28 cellular contexts compared by ENCODE assay signal in the genomic region with DNA sequence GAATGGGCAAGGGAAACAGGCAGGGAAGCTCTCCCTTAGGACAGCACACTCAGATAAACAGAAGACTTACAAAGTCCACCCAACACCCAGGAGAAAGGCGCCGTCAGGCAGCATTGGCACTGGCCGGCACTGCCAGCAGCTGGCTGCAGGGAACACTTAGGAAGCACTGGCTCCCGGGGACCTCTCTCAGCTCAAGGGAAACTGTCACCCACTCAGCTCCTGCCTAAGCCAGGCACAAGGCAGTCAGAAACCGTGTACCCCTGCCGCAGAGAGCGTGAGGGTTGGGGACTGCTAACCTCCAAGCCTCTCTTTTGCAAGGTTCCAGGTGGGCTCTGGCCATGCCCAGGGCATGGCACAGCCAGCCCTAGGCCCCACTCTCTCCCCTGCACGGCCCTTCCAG.
A peak's percentile ranks its signal among the peaks of the same experiment; 100 is the strongest.
DNase-seq lines count a peak whose midpoint lies in the region; ATAC-seq and TF ChIP-seq lines count a peak whose summit lies in the region.
"Had no signal": no experiment of that assay in that cellular context is flagged by ENCODE, and none has a peak within 500 bp of the region (broad histone marks: within the 10 kb centered on the region; RNA-seq: fewer than 3 reads in every experiment).

No MANE protein-coding gene starts in this region.

- H3K27me3 ChIP-seq in transverse colon (no peaks in the 10 kb centered on the region), PC-3 (ENCODE audit: low read length) (no peaks in the 10 kb centered on the region)
- H3K27me3 ChIP-seq: SJCRH30, tibial nerve had no signal

- H3K79me2 ChIP-seq in PC-3 (ENCODE audit: low read length): no peaks in the 10 kb centered on the region

- ATAC-seq in activated naive CD8-positive, alpha-beta T cell treated with anti-CD3 and anti-CD28 coated beads, Interleukin-2, amount 10 ng/mL, durations not matched to agents 7 days and 5 days (ENCODE audit: low read depth): no peak
- ATAC-seq in left lobe of liver (peak; percentile 75), PC-3 (no peak)
- ATAC-seq in stimulated activated memory B cell treated with anti-CD40 and anti-IgM and Interleukin-4, amounts not matched to agents 10 μg/mL and 1 μg/mL and 100 μg/mL, for 72 hours: peak; percentile 20
- ATAC-seq: esophagus mucosa; left ventricle myocardium superior; naive thymus-derived CD4-positive, alpha-beta T cell; T-cell had no signal

- no TSS peak for BruUV-seq in PC-3 (replicated peaks; lab: Mats Ljungman, UMichigan)

- TF ChIP-seq CTCF in VCaP (conservative IDR thresholded peaks at IDR 0.05): no peak
- no peak for TF ChIP-seq CTCF in transverse colon (IDR thresholded peaks at IDR 0.05)
- no peak for TF ChIP-seq CTCF in PC-3 (conservative IDR thresholded peaks at IDR 0.05; ENCODE audit: low read depth, low read length)

- no peak for TF ChIP-seq EP300 in transverse colon (IDR thresholded peaks at IDR 0.05; ENCODE audit: low read depth)

- TF ChIP-seq POLR2A in transverse colon (IDR thresholded peaks at IDR 0.05): no peak

- H3K36me3 Mint-ChIP-seq in activated naive CD8-positive, alpha-beta T cell treated with anti-CD3 and anti-CD28 coated beads, Interleukin-2, amount 10 ng/mL, durations not matched to agents 7 days and 5 days: peaks cover 1% of the 10 kb centered on the region
- peaks cover 2% of the 10 kb centered on the region for H3K36me3 Mint-ChIP-seq in activated naive CD8-positive, alpha-beta T cell treated with anti-CD3 and anti-CD28 coated beads for 36 hours
- H3K36me3 Mint-ChIP-seq in stimulated activated memory B cell treated with anti-CD40 and anti-IgM and Interleukin-4, amounts not matched to agents 10 μg/mL and 1 μg/mL and 100 μg/mL, for 72 hours: peaks cover 65% of the 10 kb centered on the region

- POLR2A ChIA-PET in activated naive CD8-positive, alpha-beta T cell treated with anti-CD3 and anti-CD28 coated beads, Interleukin-2, amount 10 ng/mL, durations not matched to agents 7 days and 5 days (lab: Charles Lee): interaction anchor here (0.6 kb wide), 1 partner anchor 46 kb away, joined by 4 read pairs; no protein-coding TSS in a partner anchor
- POLR2A ChIA-PET in PC-3 (lab: Charles Lee; ENCODE audit: unreplicated experiment): no interaction called here

- peak overlapping the region; percentile 49; the same call in 1 of the 2 replicates for H3K27ac ChIP-seq in VCaP
- H3K27ac ChIP-seq in transverse colon: no peak overlapping the region
- no peak overlapping the region for H3K27ac ChIP-seq in PC-3 (ENCODE audit: low read length)
- H3K27ac ChIP-seq: SJCRH30, tibial nerve had no signal

- no peak overlapping the region for H3K9ac ChIP-seq in PC-3 (ENCODE audit: low read length)

- CTCF ChIA-PET in PC-3 (lab: Charles Lee): no interaction called here

- no peaks in the 10 kb centered on the region for H3K9me3 Mint-ChIP-seq in activated naive CD8-positive, alpha-beta T cell treated with anti-CD3 and anti-CD28 coated beads, Interleukin-2, amount 10 ng/mL, durations not matched to agents 7 days and 5 days
- H3K9me3 Mint-ChIP-seq in activated naive CD8-positive, alpha-beta T cell treated with anti-CD3 and anti-CD28 coated beads for 36 hours: no peaks in the 10 kb centered on the region
- no peaks in the 10 kb centered on the region for H3K9me3 Mint-ChIP-seq in stimulated activated memory B cell treated with anti-CD40 and anti-IgM and Interleukin-4, amounts not matched to agents 10 μg/mL and 1 μg/mL and 100 μg/mL, for 72 hours
- H3K9me3 Mint-ChIP-seq: activated B cell treated with CpG ODN at 0.5 μM for 24 hours; activated naive CD4-positive, alpha-beta T cell treated with anti-CD3 and anti-CD28 coated beads, Interleukin-2, amount 50 U/mL, for 24 hours; activated T-helper 2 cell treated with anti-CD3 and anti-CD28 coated beads, Interferon-gamma antibody, Interleukin-2, Interleukin-4, amounts not matched to agents 10 μg/mL and 5 μg/mL and 100 μg/mL, durations not matched to agents 14 hours and 24 hours and 36 hours; CD4-positive, alpha-beta T cell; HFFc6; mesothelial cell of epicardium; naive thymus-derived CD4-positive, alpha-beta T cell; T-cell had no signal

- intact Hi-C loops in transverse colon (cut with DNase I; ENCODE audit: low total_unique reads) (no loop called here), PC-3 (cut with micrococcal nuclease) (no loop called here)

- H3K27me3 Mint-ChIP-seq in activated naive CD8-positive, alpha-beta T cell treated with anti-CD3 and anti-CD28 coated beads, Interleukin-2, amount 10 ng/mL, durations not matched to agents 7 days and 5 days: no peaks in the 10 kb centered on the region
- no peaks in the 10 kb centered on the region for H3K27me3 Mint-ChIP-seq in activated naive CD8-positive, alpha-beta T cell treated with anti-CD3 and anti-CD28 coated beads for 36 hours
- no peaks in the 10 kb centered on the region for H3K27me3 Mint-ChIP-seq in stimulated activated memory B cell treated with anti-CD40 and anti-IgM and Interleukin-4, amounts not matched to agents 10 μg/mL and 1 μg/mL and 100 μg/mL, for 72 hours
- H3K27me3 Mint-ChIP-seq: activated B cell treated with CpG ODN at 0.5 μM for 24 hours; activated naive CD4-positive, alpha-beta T cell treated with anti-CD3 and anti-CD28 coated beads, Interleukin-2, amount 50 U/mL, for 24 hours; CD4-positive, alpha-beta T cell; naive thymus-derived CD4-positive, alpha-beta T cell; T-cell had no signal

- no peaks in the 10 kb centered on the region for H3K4me1 ChIP-seq in transverse colon
- peaks cover 11% of the 10 kb centered on the region for H3K4me1 ChIP-seq in PC-3 (ENCODE audit: insufficient read depth, low read length)
- H3K4me1 ChIP-seq: SJCRH30, tibial nerve had no signal

- no peak overlapping the region for H3K27ac Mint-ChIP-seq in activated naive CD8-positive, alpha-beta T cell treated with anti-CD3 and anti-CD28 coated beads, Interleukin-2, amount 10 ng/mL, durations not matched to agents 7 days and 5 days
- no peak overlapping the region for H3K27ac Mint-ChIP-seq in activated naive CD8-positive, alpha-beta T cell treated with anti-CD3 and anti-CD28 coated beads for 36 hours
- no peak overlapping the region for H3K27ac Mint-ChIP-seq in stimulated activated memory B cell treated with anti-CD40 and anti-IgM and Interleukin-4, amounts not matched to agents 10 μg/mL and 1 μg/mL and 100 μg/mL, for 72 hours
- H3K27ac Mint-ChIP-seq: activated B cell treated with CpG ODN at 0.5 μM for 24 hours; activated naive CD4-positive, alpha-beta T cell treated with anti-CD3 and anti-CD28 coated beads, Interleukin-2, amount 50 U/mL, for 24 hours; activated T-helper 2 cell treated with anti-CD3 and anti-CD28 coated beads, Interferon-gamma antibody, Interleukin-2, Interleukin-4, amounts not matched to agents 10 μg/mL and 5 μg/mL and 100 μg/mL, durations not matched to agents 14 hours and 24 hours and 36 hours; HFFc6; mesothelial cell of epicardium; T-cell had no signal

- H3K36me3 ChIP-seq in transverse colon (peaks cover 0 to 34% (median 14%) of the 10 kb centered on the region in 4 donors), PC-3 (ENCODE audit: low read depth, low read length) (no peaks in the 10 kb centered on the region; the same call in 1 of the 2 replicates)

- WGBS in transverse colon (ENCODE audit: low coverage in 1 of 2), 2 donors: 83 to 87% methylated on average over 7 to 8 of the region's 8 CpGs

- no peak overlapping the region for H2AFZ ChIP-seq in PC-3 (ENCODE audit: low read length)

- no peaks in the 10 kb centered on the region for H3K4me1 Mint-ChIP-seq in activated naive CD8-positive, alpha-beta T cell treated with anti-CD3 and anti-CD28 coated beads, Interleukin-2, amount 10 ng/mL, durations not matched to agents 7 days and 5 days
- H3K4me1 Mint-ChIP-seq in activated naive CD8-positive, alpha-beta T cell treated with anti-CD3 and anti-CD28 coated beads for 36 hours: no peaks in the 10 kb centered on the region
- H3K4me1 Mint-ChIP-seq in stimulated activated memory B cell treated with anti-CD40 and anti-IgM and Interleukin-4, amounts not matched to agents 10 μg/mL and 1 μg/mL and 100 μg/mL, for 72 hours: no peaks in the 10 kb centered on the region
- H3K4me1 Mint-ChIP-seq: activated B cell treated with CpG ODN at 0.5 μM for 24 hours; activated naive CD4-positive, alpha-beta T cell treated with anti-CD3 and anti-CD28 coated beads, Interleukin-2, amount 50 U/mL, for 24 hours; mesothelial cell of epicardium had no signal

- H3K4me2 ChIP-seq in PC-3 (ENCODE audit: low read length): no peak overlapping the region

- no peak overlapping the region for H3K4me3 Mint-ChIP-seq in activated naive CD8-positive, alpha-beta T cell treated with anti-CD3 and anti-CD28 coated beads, Interleukin-2, amount 10 ng/mL, durations not matched to agents 7 days and 5 days
- no peak overlapping the region for H3K4me3 Mint-ChIP-seq in activated naive CD8-positive, alpha-beta T cell treated with anti-CD3 and anti-CD28 coated beads for 36 hours
- no peak overlapping the region for H3K4me3 Mint-ChIP-seq in stimulated activated memory B cell treated with anti-CD40 and anti-IgM and Interleukin-4, amounts not matched to agents 10 μg/mL and 1 μg/mL and 100 μg/mL, for 72 hours
- H3K4me3 Mint-ChIP-seq: activated B cell treated with CpG ODN at 0.5 μM for 24 hours; activated naive CD4-positive, alpha-beta T cell treated with anti-CD3 and anti-CD28 coated beads, Interleukin-2, amount 50 U/mL, for 24 hours; CD4-positive, alpha-beta T cell; HFFc6; mesothelial cell of epicardium; naive thymus-derived CD4-positive, alpha-beta T cell; T-cell had no signal

- no peak overlapping the region for H3K4me3 ChIP-seq in transverse colon
- H3K4me3 ChIP-seq in PC-3 (ENCODE audit: low read length): no peak overlapping the region
- H3K4me3 ChIP-seq: SJCRH30, tibial nerve had no signal

- DNase-seq in activated naive CD8-positive, alpha-beta T cell treated with anti-CD3 and anti-CD28 coated beads, Interleukin-2, amount 10 ng/mL, durations not matched to agents 7 days and 5 days: peak; percentile 8
- DNase-seq in activated naive CD8-positive, alpha-beta T cell treated with anti-CD3 and anti-CD28 coated beads for 36 hours: no peak
- DNase-seq in left lobe of liver (ENCODE audit: low spot score) (no peak), NCI-H146 (lab: John Stamatoyannopoulos, UW) (no peak), transverse colon (no peak), PC-3 (no peak)
- DNase-seq: activated B cell treated with CpG ODN at 0.5 μM for 24 hours; CD4-positive, alpha-beta T cell; cortex of kidney; HFFc6; IMR-90; left ventricle myocardium superior; naive thymus-derived CD4-positive, alpha-beta T cell; NCI-H1092; NCI-H1694 treated with DMSO at 0.1 percent for 48 hours; NCI-H446 treated with DMSO at 0.1 percent for 48 hours; NCI-H774; retina; SJCRH30; stimulated activated CD4-positive, alpha-beta T cell treated with anti-CD3 and anti-CD28 coated beads, Interleukin-2, amount 100 ng/mL, for 24 hours had no signal

- H3K9me3 ChIP-seq in transverse colon (no peaks in the 10 kb centered on the region), PC-3 (ENCODE audit: low read length) (no peaks in the 10 kb centered on the region)
- H3K9me3 ChIP-seq: SJCRH30, tibial nerve had no signal

- in situ Hi-C loops in transverse colon (cut with MboI; ENCODE audit: low pct_ligation_motif_present in 1 of 4, low pct_unique_long_range_greater_than_20kb in 1 of 4, low sequenced_read_pairs in 3 of 4): no loop called here

- H4K20me1 ChIP-seq in PC-3 (ENCODE audit: low read length): no peaks in the 10 kb centered on the region

- no peaks in the 10 kb centered on the region for H3K9me2 ChIP-seq in PC-3 (replicated peaks; ENCODE audit: low read length)

- no peaks in the 10 kb centered on the region for H3F3A ChIP-seq in PC-3 (ENCODE audit: low read length, unreplicated experiment)

Comparison
In these comparisons a context has a peak if more than half of its experiments do, and no peak if none do; other contexts are left out.
1. ATAC-seq: peak in left lobe of liver (single experiment) and stimulated activated memory B cell treated with anti-CD40 and anti-IgM and Interleukin-4, amounts not matched to agents 10 μg/mL and 1 μg/mL and 100 μg/mL, for 72 hours (single experiment); none in activated naive CD8-positive, alpha-beta T cell treated with anti-CD3 and anti-CD28 coated beads, Interleukin-2, amount 10 ng/mL, durations not matched to agents 7 days and 5 days (single experiment) and PC-3 (single experiment).